In genomic region chr14:69763761-69764510, GRCh38 we compare ENCODE assay signal across 15 cellular contexts. TPM values are rescaled to one million over a fixed set of nuclear protein-coding genes. Genes with fewer than 3 reads are reported as not detected.
DNase-seq lines count a peak whose midpoint lies in the region; ATAC-seq, FAIRE-seq and TF ChIP-seq lines count a peak whose summit lies in the region.
"Had no signal": no experiment of that assay in that cellular context is flagged by ENCODE, and none has a peak within 500 bp of the region (broad histone marks: within the 10 kb centered on the region; RNA-seq: fewer than 3 reads in every experiment).

No MANE protein-coding gene starts in this region.

- intact Hi-C loops in CD14-positive monocyte (cut with micrococcal nuclease) (no loop called here), transverse colon (cut with DNase I; ENCODE audit: low total_unique reads) (no loop called here)

- ATAC-seq in naive thymus-derived CD8-positive, alpha-beta T cell, result no peak
- ATAC-seq in HG03159 (IDR thresholded peaks at IDR 0.05; ENCODE audit: unreplicated experiment) (no peak), HG02884 (IDR thresholded peaks at IDR 0.05; ENCODE audit: unreplicated experiment) (no peak)
- ATAC-seq: left lobe of liver had no signal

- peak; percentile 46 for DNase-seq in CD14-positive monocyte (ENCODE audit: low spot score)
- DNase-seq in M059J (ENCODE audit: low read depth), result peak; percentile 24
- DNase-seq in naive thymus-derived CD8-positive, alpha-beta T cell, result no peak
- no peak for DNase-seq in small intestine
- no peak for DNase-seq in transverse colon
- DNase-seq: C1 segment of cervical spinal cord, MG63, NCI-H446 had no signal

- H3K9me3 ChIP-seq in small intestine (ENCODE audit: control insufficient read depth, low read depth) (no peaks in the 10 kb centered on the region), transverse colon (no peaks in the 10 kb centered on the region)
- H3K9me3 ChIP-seq: MG63 had no signal

- no peak overlapping the region for H3K27ac ChIP-seq in small intestine (ENCODE audit: low read depth in 1 of 2, low read length in 1 of 2)
- H3K27ac ChIP-seq in transverse colon, result no peak overlapping the region
- H3K27ac ChIP-seq: HL-60, skin epidermis had no signal

- POLR2A ChIA-PET in naive thymus-derived CD8-positive, alpha-beta T cell (lab: Charles Lee), result no interaction called here

- no peak overlapping the region for H3K4me3 Mint-ChIP-seq in CD14-positive monocyte
- H3K4me3 Mint-ChIP-seq in activated naive CD4-positive, alpha-beta T cell treated with anti-CD3 and anti-CD28 coated beads, Interleukin-2, amount 50 U/mL, for 24 hours, result peak overlapping the region; percentile 51
- H3K4me3 Mint-ChIP-seq in naive thymus-derived CD8-positive, alpha-beta T cell, result peak overlapping the region in 3 of 10 donors; percentile 4 to 26 (median 9)

- peaks cover 14 to 15% of the 10 kb centered on the region in 2 donors for H3K36me3 Mint-ChIP-seq in CD14-positive monocyte
- peaks cover 17% of the 10 kb centered on the region for H3K36me3 Mint-ChIP-seq in activated naive CD4-positive, alpha-beta T cell treated with anti-CD3 and anti-CD28 coated beads, Interleukin-2, amount 50 U/mL, for 24 hours
- H3K36me3 Mint-ChIP-seq in naive thymus-derived CD8-positive, alpha-beta T cell, result peaks cover 19 to 21% (median 20%) of the 10 kb centered on the region in 3 donors

- WGBS in small intestine, 3 donors, result 81 to 89% (median 84%) methylated on average over 6 of the region's 6 CpGs
- 78 to 85% methylated on average over 6 of the region's 6 CpGs for WGBS in transverse colon (ENCODE audit: low coverage in 1 of 2), 2 donors

- TF ChIP-seq POLR2A in transverse colon (IDR thresholded peaks at IDR 0.05), result no peak

- no peaks in the 10 kb centered on the region for H3K27me3 Mint-ChIP-seq in CD14-positive monocyte (ENCODE audit: low read depth in 3 of 3)
- H3K27me3 Mint-ChIP-seq in activated naive CD4-positive, alpha-beta T cell treated with anti-CD3 and anti-CD28 coated beads, Interleukin-2, amount 50 U/mL, for 24 hours, result no peaks in the 10 kb centered on the region
- H3K27me3 Mint-ChIP-seq in naive thymus-derived CD8-positive, alpha-beta T cell, result peaks cover 0 to 6% (median 0%) of the 10 kb centered on the region in 5 donors

- no peak overlapping the region for H3K4me3 ChIP-seq in small intestine (ENCODE audit: low read depth in 1 of 2, low read length in 2 of 2)
- H3K4me3 ChIP-seq in transverse colon, result no peak overlapping the region
- H3K4me3 ChIP-seq: MG63, skin epidermis had no signal

- TF ChIP-seq EP300 in transverse colon (IDR thresholded peaks at IDR 0.05; ENCODE audit: low read depth), result no peak

- H3K4me1 ChIP-seq in small intestine (ENCODE audit: control insufficient read depth in 2 of 2, insufficient read depth in 1 of 2, low read depth in 1 of 2, low read length in 1 of 2) (peaks cover 0 to 7% of the 10 kb centered on the region in 2 donors), transverse colon (peaks cover 14 to 25% (median 15%) of the 10 kb centered on the region in 4 donors)

- no peak for FAIRE-seq in small intestine (lab: Jason Lieb, UNC)

- H3K27me3 ChIP-seq in small intestine (ENCODE audit: control insufficient read depth in 2 of 2, insufficient read depth in 2 of 2, low read length in 2 of 2) (no peaks in the 10 kb centered on the region), transverse colon (no peaks in the 10 kb centered on the region)
- H3K27me3 ChIP-seq: MG63 had no signal

- H3K36me3 ChIP-seq in small intestine (ENCODE audit: control insufficient read depth in 2 of 2, insufficient read depth in 2 of 2, low read length in 2 of 2), result peaks cover 5 to 9% of the 10 kb centered on the region in 2 donors
- peaks cover 0 to 9% (median 4%) of the 10 kb centered on the region in 4 donors for H3K36me3 ChIP-seq in transverse colon

- TF ChIP-seq CTCF in CD14-positive monocyte (IDR thresholded peaks at IDR 0.05) (no peak), transverse colon (IDR thresholded peaks at IDR 0.05) (no peak)

- in situ Hi-C loops in transverse colon (cut with MboI; ENCODE audit: low pct_ligation_motif_present in 1 of 4, low pct_unique_long_range_greater_than_20kb in 1 of 4, low sequenced_read_pairs in 3 of 4), result no loop called here

- H3K27ac Mint-ChIP-seq in CD14-positive monocyte, result peak overlapping the region; percentile 13 to 89 (median 77)
- H3K27ac Mint-ChIP-seq in activated naive CD4-positive, alpha-beta T cell treated with anti-CD3 and anti-CD28 coated beads, Interleukin-2, amount 50 U/mL, for 24 hours, result peak overlapping the region; percentile 92
- H3K27ac Mint-ChIP-seq in naive thymus-derived CD8-positive, alpha-beta T cell, result peak overlapping the region in 6 of 10 donors; percentile 52 to 82 (median 64)

- H3K4me1 Mint-ChIP-seq in CD14-positive monocyte, result peaks cover 32% of the 10 kb centered on the region
- peaks cover 59% of the 10 kb centered on the region for H3K4me1 Mint-ChIP-seq in activated naive CD4-positive, alpha-beta T cell treated with anti-CD3 and anti-CD28 coated beads, Interleukin-2, amount 50 U/mL, for 24 hours
- H3K4me1 Mint-ChIP-seq in naive thymus-derived CD8-positive, alpha-beta T cell, result peaks cover 26 to 52% (median 49%) of the 10 kb centered on the region in 4 donors

- H3K9me3 Mint-ChIP-seq in CD14-positive monocyte, result peaks cover 3 to 36% (median 17%) of the 10 kb centered on the region in 7 donors
- H3K9me3 Mint-ChIP-seq in activated naive CD4-positive, alpha-beta T cell treated with anti-CD3 and anti-CD28 coated beads, Interleukin-2, amount 50 U/mL, for 24 hours, result no peaks in the 10 kb centered on the region
- peaks cover 0 to 11% (median 0%) of the 10 kb centered on the region in 9 donors for H3K9me3 Mint-ChIP-seq in naive thymus-derived CD8-positive, alpha-beta T cell

RNA-seq across cellular contexts. Expression of gene SRSF5, which starts 3.0 kb away (rescaled TPM):
- 100 to 1,000 TPM; 410 to 502 TPM for polyA plus RNA-seq in CD14-positive monocyte
- 85.9 and 94.1 TPM in 2 replicates for total RNA-seq in M059J (2014; rRNA removed; shearing (Covaris generic))
- 1,000 to 10,000 TPM; 1,187 to 1,211 TPM for total RNA-seq in naive thymus-derived CD8-positive, alpha-beta T cell
- polyA plus RNA-seq in naive thymus-derived CD8-positive, alpha-beta T cell, result 1,000 to 10,000 TPM; 1,279 to 1,496 (median 1,446) TPM
- 100 to 1,000 TPM; 216 to 250 (median 249) TPM for polyA plus RNA-seq in small intestine
- total RNA-seq in transverse colon, result 100 to 1,000 TPM; 255 to 557 (median 471) TPM

RNA-seq across cellular contexts. Expression of gene SLC10A1, which starts 33.1 kb away (rescaled TPM):
- polyA plus RNA-seq in CD14-positive monocyte (under 1 TPM in 1 of 2 donors, not detected in 1; 0.09 TPM), small intestine (under 1 TPM in 1 of 3 donors, not detected in 2; 0.04 TPM)
- total RNA-seq in M059J (2014; rRNA removed; shearing (Covaris generic)), result not detected in 2 replicates
- total RNA-seq in naive thymus-derived CD8-positive, alpha-beta T cell, result not detected
- under 1 TPM in 1 of 3 donors, not detected in 2; 0.20 TPM for polyA plus RNA-seq in naive thymus-derived CD8-positive, alpha-beta T cell
- total RNA-seq in transverse colon, result under 1 TPM in 1 of 4 donors, not detected in 3; 0.27 TPM
- total RNA-seq: glomerular endothelial cell had no signal

Comparison
In these comparisons a context has a peak if more than half of its experiments do, and no peak if none do; other contexts are left out.
1. DNase-seq: peak in CD14-positive monocyte (single experiment) and M059J (single experiment); none in naive thymus-derived CD8-positive, alpha-beta T cell (0 of 10), small intestine (single experiment) and transverse colon (single experiment).
2. Peak in every context shown above with its lines, with median percentiles within 50 percentile points of each other: H3K27ac Mint-ChIP-seq.